ENCODE assay signal across 27 cellular contexts in the genomic region with DNA sequence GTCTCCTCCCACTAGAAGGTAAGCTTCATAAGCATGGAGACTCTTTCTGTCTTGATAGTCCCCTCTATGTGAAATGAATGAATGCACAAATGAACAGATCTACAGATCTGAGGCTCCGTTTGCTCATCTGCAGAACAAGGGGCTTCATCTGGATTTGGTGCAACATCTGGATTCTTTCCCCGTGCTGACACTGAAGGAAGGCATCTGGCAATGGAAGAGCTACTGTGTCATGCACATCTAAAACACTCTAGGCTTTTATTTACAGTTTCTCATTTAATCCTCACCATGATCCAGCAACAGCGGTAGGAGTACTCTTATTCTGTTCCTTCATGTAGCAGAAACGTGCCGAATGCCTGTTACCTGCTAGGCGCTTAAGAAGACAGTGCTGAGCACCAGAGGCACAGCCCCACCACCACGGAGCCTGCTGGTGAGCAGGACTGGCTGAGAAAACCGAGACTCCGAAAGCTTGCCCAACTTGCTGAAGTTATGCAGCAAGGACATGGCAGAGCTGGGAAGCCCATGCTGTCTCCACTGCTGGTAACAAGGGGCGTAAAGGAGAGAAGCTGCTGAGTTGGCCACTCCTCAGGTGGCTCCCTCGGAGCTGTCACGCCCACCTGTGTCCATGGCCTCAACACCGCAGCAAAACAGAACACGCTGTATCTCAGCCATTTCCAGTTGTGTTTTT. TPM values are rescaled to one million over a fixed set of nuclear protein-coding genes. Genes with fewer than 3 reads are reported as not detected.
DNase-seq lines count a peak whose midpoint lies in the region; ATAC-seq, FAIRE-seq and TF ChIP-seq lines count a peak whose summit lies in the region.
"Had no signal": no experiment of that assay in that cellular context is flagged by ENCODE, and none has a peak within 500 bp of the region (broad histone marks: within the 10 kb centered on the region; RNA-seq: fewer than 3 reads in every experiment).

No MANE protein-coding gene starts in this region.

- H3K27me3 ChIP-seq in astrocyte (ENCODE audit: insufficient read depth, low read length) (no peaks in the 10 kb centered on the region), stomach (no peaks in the 10 kb centered on the region), gastrocnemius medialis (no peaks in the 10 kb centered on the region)
- H3K27me3 ChIP-seq: neural progenitor cell, right lobe of liver, suprapubic skin, vagina had no signal

- TF ChIP-seq POLR2A in stomach (IDR thresholded peaks at IDR 0.05) (no peak), gastrocnemius medialis (IDR thresholded peaks at IDR 0.05) (no peak)

- FAIRE-seq in astrocyte (lab: Jason Lieb, UNC), result no peak
- FAIRE-seq: GM12892, keratinocyte, RCC 7860 had no signal

- no peaks in the 10 kb centered on the region for H3K36me3 Mint-ChIP-seq in astrocyte (ENCODE audit: low read depth, unreplicated experiment)
- H3K36me3 Mint-ChIP-seq in activated CD4-positive, alpha-beta T cell treated with anti-CD3 and anti-CD28 coated beads for 36 hours (ENCODE audit: low read depth), result no peaks in the 10 kb centered on the region
- H3K36me3 Mint-ChIP-seq: activated naive CD4-positive, alpha-beta T cell treated with anti-CD3 and anti-CD28 coated beads, Interleukin-2, amount 50 U/mL, for 24 hours; CD4-positive, CD25-positive, alpha-beta regulatory T cell; neural progenitor cell; stimulated activated naive B cell treated with anti-CD40 and anti-IgM and Interleukin-4, amounts not matched to agents 10 μg/mL and 1 μg/mL and 100 μg/mL, for 72 hours had no signal

- intact Hi-C loops in stomach (cut with DNase I; ENCODE audit: low total_unique reads) (loop anchor here (10.0 kb wide), 1 partner anchor 45 kb away; no protein-coding TSS in a partner anchor), gastrocnemius medialis (cut with DNase I; ENCODE audit: low total_unique reads) (loop anchor here (10.0 kb wide), 1 partner anchor 195 kb away; the partner anchor contains the start of gene SLC6A6)
- intact Hi-C loops in activated CD4-positive, alpha-beta T cell treated with anti-CD3 and anti-CD28 coated beads for 36 hours (cut with DNase I, micrococcal nuclease), result no loop called here

- H3K4me1 Mint-ChIP-seq in astrocyte (ENCODE audit: low read depth, unreplicated experiment), result peaks cover 21% of the 10 kb centered on the region
- H3K4me1 Mint-ChIP-seq in activated CD4-positive, alpha-beta T cell treated with anti-CD3 and anti-CD28 coated beads for 36 hours, result no peaks in the 10 kb centered on the region
- H3K4me1 Mint-ChIP-seq: activated CD4-positive, alpha-beta memory T cell treated with anti-CD3 and anti-CD28 coated beads, Interleukin-2, amount 10 ng/mL, durations not matched to agents 7 days and 5 days; activated naive CD4-positive, alpha-beta T cell treated with anti-CD3 and anti-CD28 coated beads, Interleukin-2, amount 50 U/mL, for 24 hours; CD4-positive, CD25-positive, alpha-beta regulatory T cell; stimulated activated naive B cell treated with anti-CD40 and anti-IgM and Interleukin-4, amounts not matched to agents 10 μg/mL and 1 μg/mL and 100 μg/mL, for 72 hours had no signal

- peak overlapping the region; percentile 33 for H3K4me2 ChIP-seq in astrocyte (ENCODE audit: low read length)

- TF ChIP-seq CTCF in HEK293 (tag by site-specific recombination; IDR thresholded peaks at IDR 0.05), result no peak
- TF ChIP-seq CTCF in astrocyte (IDR thresholded peaks at IDR 0.05; ENCODE audit: insufficient read depth, low read depth, low read length), result no peak
- TF ChIP-seq CTCF in stomach (IDR thresholded peaks at IDR 0.05), result no peak
- TF ChIP-seq CTCF in gastrocnemius medialis (IDR thresholded peaks at IDR 0.05 in 4 of 5, conservative IDR thresholded peaks at IDR 0.05 in 1 of 5), result no peak

- WGBS in stomach, 5 donors, result 65 to 82% (median 77%) methylated on average over 14 of the region's 14 CpGs

- H3K36me3 ChIP-seq in HEK293 (ENCODE audit: control insufficient read depth in 2 of 2, insufficient read depth in 1 of 2, low read length in 2 of 2) (no peaks in the 10 kb centered on the region), astrocyte (ENCODE audit: insufficient read depth, low read length) (no peaks in the 10 kb centered on the region), stomach (no peaks in the 10 kb centered on the region), gastrocnemius medialis (no peaks in the 10 kb centered on the region)
- H3K36me3 ChIP-seq: neural progenitor cell, right lobe of liver, suprapubic skin, vagina had no signal

- CTCF ChIA-PET in HEK293 (lab: Yijun Ruan, JAX), result interaction anchor here (1.1 to 2.3 kb wide), 3 partner anchors 9 to 258 kb away, joined by 3 to 8 read pairs (median 8); no protein-coding TSS in a partner anchor
- CTCF ChIA-PET in activated CD4-positive, alpha-beta T cell treated with anti-CD3 and anti-CD28 coated beads for 36 hours (lab: Charles Lee), result interaction anchor here (0.8 kb wide), 1 partner anchor 14 kb away, joined by 3 read pairs; no protein-coding TSS in a partner anchor

- no peaks in the 10 kb centered on the region for H3K9me3 ChIP-seq in HEK293 (ENCODE audit: control insufficient read depth, insufficient read depth, low read depth, low read length)
- H3K9me3 ChIP-seq in astrocyte (ENCODE audit: insufficient read depth, low read depth, low read length), result no peaks in the 10 kb centered on the region
- H3K9me3 ChIP-seq in stomach, result no peaks in the 10 kb centered on the region
- no peaks in the 10 kb centered on the region for H3K9me3 ChIP-seq in gastrocnemius medialis
- H3K9me3 ChIP-seq: mucosa of descending colon, right lobe of liver, suprapubic skin, vagina had no signal

- H3K4me1 ChIP-seq in HEK293 (ENCODE audit: control insufficient read depth, insufficient read depth, low read length) (peaks cover 3% of the 10 kb centered on the region; the same call in 1 of the 2 replicates), astrocyte (ENCODE audit: insufficient read depth, low read length) (peaks cover 42% of the 10 kb centered on the region), stomach (peaks cover 11 to 28% (median 17%) of the 10 kb centered on the region in 4 donors), gastrocnemius medialis (peaks cover 5 to 9% of the 10 kb centered on the region in 2 donors)
- H3K4me1 ChIP-seq: vagina had no signal

- H3K27ac ChIP-seq in HEK293 (ENCODE audit: extremely low read depth, low read depth, low read length), result no peak overlapping the region
- peak overlapping the region; percentile 43 for H3K27ac ChIP-seq in astrocyte (ENCODE audit: low read depth, low read length)
- H3K27ac ChIP-seq in stomach, result peak overlapping the region in 4 of 5 donors; percentile 26 to 62 (median 29)
- no peak overlapping the region for H3K27ac ChIP-seq in gastrocnemius medialis
- H3K27ac ChIP-seq: neural progenitor cell, right lobe of liver, suprapubic skin, vagina had no signal

- H3K4me3 Mint-ChIP-seq in astrocyte (ENCODE audit: unreplicated experiment), result no peak overlapping the region
- no peak overlapping the region for H3K4me3 Mint-ChIP-seq in activated CD4-positive, alpha-beta T cell treated with anti-CD3 and anti-CD28 coated beads for 36 hours
- H3K4me3 Mint-ChIP-seq: activated CD4-positive, alpha-beta memory T cell treated with anti-CD3 and anti-CD28 coated beads, Interleukin-2, amount 10 ng/mL, durations not matched to agents 7 days and 5 days; activated naive CD4-positive, alpha-beta T cell treated with anti-CD3 and anti-CD28 coated beads, Interleukin-2, amount 50 U/mL, for 24 hours; dendritic cell treated with granulocyte-macrophage colony-stimulating factor and Interleukin-4, amounts not matched to agents 40 ng/mL and 50 ng/mL, for 4 days; neural progenitor cell; stimulated activated naive B cell treated with anti-CD40 and anti-IgM and Interleukin-4, amounts not matched to agents 10 μg/mL and 1 μg/mL and 100 μg/mL, for 72 hours had no signal

- no peak overlapping the region for H2AFZ ChIP-seq in astrocyte (ENCODE audit: low read depth, low read length)
- H2AFZ ChIP-seq: neural progenitor cell had no signal

- TF ChIP-seq EP300 in stomach (IDR thresholded peaks at IDR 0.05), result no peak

- POLR2A ChIA-PET in HEK293 (lab: Yijun Ruan, JAX), result no interaction called here
- POLR2A ChIA-PET in activated CD4-positive, alpha-beta T cell treated with anti-CD3 and anti-CD28 coated beads for 36 hours (lab: Charles Lee), result no interaction called here

- DNase-seq in astrocyte (ENCODE audit: low read depth) (no peak), left kidney (ENCODE audit: low read depth, low spot score) (peak; percentile 57), stomach (no peak), SW 1271 (lab: John Stamatoyannopoulos, UW) (no peak), gastrocnemius medialis (no peak)
- no peak for DNase-seq in activated CD4-positive, alpha-beta T cell treated with anti-CD3 and anti-CD28 coated beads for 36 hours
- DNase-seq: activated CD4-positive, alpha-beta memory T cell treated with anti-CD3 and anti-CD28 coated beads, Interleukin-2, amount 10 ng/mL, durations not matched to agents 7 days and 5 days; CD4-positive, CD25-positive, alpha-beta regulatory T cell; central memory CD4-positive, alpha-beta T cell; mucosa of descending colon; NCI-H524; right lobe of liver; SIG-M5; stimulated activated naive B cell treated with anti-CD40 and anti-IgM and Interleukin-4, amounts not matched to agents 10 μg/mL and 1 μg/mL and 100 μg/mL, for 72 hours; T-helper 1 cell had no signal

- H4K20me1 ChIP-seq in astrocyte (ENCODE audit: insufficient read depth, low read length), result no peaks in the 10 kb centered on the region

- H3K9ac ChIP-seq in astrocyte (ENCODE audit: low read length), result no peak overlapping the region
- H3K9ac ChIP-seq: neural progenitor cell had no signal

- H3K27me3 Mint-ChIP-seq in astrocyte (ENCODE audit: low read depth, unreplicated experiment), result peaks cover 3% of the 10 kb centered on the region
- H3K27me3 Mint-ChIP-seq in activated CD4-positive, alpha-beta T cell treated with anti-CD3 and anti-CD28 coated beads for 36 hours, result no peaks in the 10 kb centered on the region
- H3K27me3 Mint-ChIP-seq: activated CD4-positive, alpha-beta memory T cell treated with anti-CD3 and anti-CD28 coated beads, Interleukin-2, amount 10 ng/mL, durations not matched to agents 7 days and 5 days; activated naive CD4-positive, alpha-beta T cell treated with anti-CD3 and anti-CD28 coated beads, Interleukin-2, amount 50 U/mL, for 24 hours; dendritic cell treated with granulocyte-macrophage colony-stimulating factor and Interleukin-4, amounts not matched to agents 40 ng/mL and 50 ng/mL, for 4 days; stimulated activated naive B cell treated with anti-CD40 and anti-IgM and Interleukin-4, amounts not matched to agents 10 μg/mL and 1 μg/mL and 100 μg/mL, for 72 hours had no signal

- no peaks in the 10 kb centered on the region for H3K9me3 Mint-ChIP-seq in astrocyte (ENCODE audit: unreplicated experiment)
- no peaks in the 10 kb centered on the region for H3K9me3 Mint-ChIP-seq in activated CD4-positive, alpha-beta T cell treated with anti-CD3 and anti-CD28 coated beads for 36 hours (ENCODE audit: low read depth)
- H3K9me3 Mint-ChIP-seq: activated CD4-positive, alpha-beta memory T cell treated with anti-CD3 and anti-CD28 coated beads, Interleukin-2, amount 10 ng/mL, durations not matched to agents 7 days and 5 days; activated naive CD4-positive, alpha-beta T cell treated with anti-CD3 and anti-CD28 coated beads, Interleukin-2, amount 50 U/mL, for 24 hours; activated T-helper 2 cell treated with anti-CD3 and anti-CD28 coated beads, Interferon-gamma antibody, Interleukin-2, Interleukin-4, amounts not matched to agents 10 μg/mL and 5 μg/mL and 100 μg/mL, durations not matched to agents 14 hours and 24 hours and 36 hours; CD4-positive, CD25-positive, alpha-beta regulatory T cell; dendritic cell treated with granulocyte-macrophage colony-stimulating factor and Interleukin-4, amounts not matched to agents 40 ng/mL and 50 ng/mL, for 4 days; neural progenitor cell; stimulated activated naive B cell treated with anti-CD40 and anti-IgM and Interleukin-4, amounts not matched to agents 10 μg/mL and 1 μg/mL and 100 μg/mL, for 72 hours had no signal

- H3K4me3 ChIP-seq in HEK293 (ENCODE audit: low read depth, low read length) (no peak overlapping the region), astrocyte (ENCODE audit: insufficient read depth, low read depth, low read length) (no peak overlapping the region), stomach (no peak overlapping the region), gastrocnemius medialis (no peak overlapping the region)
- H3K4me3 ChIP-seq: mucosa of descending colon, neural progenitor cell, right lobe of liver, suprapubic skin, vagina had no signal

- in situ Hi-C loops in gastrocnemius medialis (cut with MboI; ENCODE audit: low sequenced_read_pairs in 4 of 4), result loop anchor here in 3 of 4 donors (10.0 kb wide), 3 partner anchors 55 to 265 kb away; no protein-coding TSS in a partner anchor

- H3K27ac Mint-ChIP-seq in astrocyte (ENCODE audit: unreplicated experiment), result no peak overlapping the region
- no peak overlapping the region for H3K27ac Mint-ChIP-seq in activated CD4-positive, alpha-beta T cell treated with anti-CD3 and anti-CD28 coated beads for 36 hours
- H3K27ac Mint-ChIP-seq: activated CD4-positive, alpha-beta memory T cell treated with anti-CD3 and anti-CD28 coated beads, Interleukin-2, amount 10 ng/mL, durations not matched to agents 7 days and 5 days; activated naive CD4-positive, alpha-beta T cell treated with anti-CD3 and anti-CD28 coated beads, Interleukin-2, amount 50 U/mL, for 24 hours; activated T-helper 2 cell treated with anti-CD3 and anti-CD28 coated beads, Interferon-gamma antibody, Interleukin-2, Interleukin-4, amounts not matched to agents 10 μg/mL and 5 μg/mL and 100 μg/mL, durations not matched to agents 14 hours and 24 hours and 36 hours; CD4-positive, CD25-positive, alpha-beta regulatory T cell; dendritic cell treated with granulocyte-macrophage colony-stimulating factor and Interleukin-4, amounts not matched to agents 40 ng/mL and 50 ng/mL, for 4 days; neural progenitor cell; stimulated activated naive B cell treated with anti-CD40 and anti-IgM and Interleukin-4, amounts not matched to agents 10 μg/mL and 1 μg/mL and 100 μg/mL, for 72 hours had no signal

- no peak for ATAC-seq in HG03378 (IDR thresholded peaks at IDR 0.05; ENCODE audit: unreplicated experiment)
- no peak for ATAC-seq in gastrocnemius medialis
- no peak for ATAC-seq in activated CD4-positive, alpha-beta T cell treated with anti-CD3 and anti-CD28 coated beads for 36 hours
- ATAC-seq: activated CD4-positive, CD25-positive, alpha-beta regulatory T cell treated with anti-CD3 and anti-CD28 coated beads, Interleukin-2, amount 50 U/mL, for 24 hours; right lobe of liver; stimulated activated naive B cell treated with anti-CD40 and anti-IgM and Interleukin-4, amounts not matched to agents 10 μg/mL and 1 μg/mL and 100 μg/mL, for 72 hours had no signal

- no peaks in the 10 kb centered on the region for H3K79me2 ChIP-seq in astrocyte (ENCODE audit: insufficient read depth, low read length)

RNA-seq across cellular contexts. Expression of gene LSM3, which starts 31.1 kb away (rescaled TPM):
- total RNA-seq in astrocyte, result 8.4 and 9.5 TPM in 2 replicates
- total RNA-seq in stomach, result 10 to 100 TPM in 1 of 5 donors, 1 to 10 TPM in 4; 2.2 to 14.1 (median 6.1) TPM
- 10 to 100 TPM; 13.8 to 15.0 (median 14.2) TPM for polyA plus RNA-seq in stomach
- total RNA-seq in gastrocnemius medialis, result 10 to 100 TPM; 11.6 to 16.8 (median 14.2) TPM
- total RNA-seq in activated CD4-positive, alpha-beta T cell treated with anti-CD3 and anti-CD28 coated beads for 36 hours, result 10 to 100 TPM; 23.0 to 30.2 TPM

RNA-seq across cellular contexts. Expression of gene XPC, which starts 31.3 kb away (rescaled TPM):
- total RNA-seq in astrocyte, result 28.2 and 33.6 TPM in 2 replicates
- 10 to 100 TPM; 34.0 to 51.0 (median 41.4) TPM for total RNA-seq in stomach
- 10 to 100 TPM in 2 of 3 donors, 1 to 10 TPM in 1; 8.8 to 15.3 (median 13.7) TPM for polyA plus RNA-seq in stomach
- 10 to 100 TPM; 22.0 to 30.6 (median 27.0) TPM for total RNA-seq in gastrocnemius medialis
- total RNA-seq in activated CD4-positive, alpha-beta T cell treated with anti-CD3 and anti-CD28 coated beads for 36 hours, result 10 to 100 TPM; 24.3 to 24.7 TPM

Comparison
In these comparisons a context has a peak if more than half of its experiments do, and no peak if none do; other contexts are left out.
1. H3K27ac ChIP-seq: peak in astrocyte (single experiment) and stomach (4 of 5); none in HEK293 (single experiment) and gastrocnemius medialis (0 of 4).
2. intact Hi-C loops: an anchor here in stomach (10.0 kb wide) and gastrocnemius medialis (10.0 kb wide); none called in activated CD4-positive, alpha-beta T cell treated with anti-CD3 and anti-CD28 coated beads for 36 hours.